In genomic region chr17:27519550-27519949, GRCh38 we compare ENCODE assay signal across 15 cellular contexts.
DNase-seq lines count a peak whose midpoint lies in the region; ATAC-seq, FAIRE-seq and TF ChIP-seq lines count a peak whose summit lies in the region.
"Had no signal": no experiment of that assay in that cellular context is flagged by ENCODE, and none has a peak within 500 bp of the region (broad histone marks: within the 10 kb centered on the region; RNA-seq: fewer than 3 reads in every experiment).

No MANE protein-coding gene starts in this region.

- no peak overlapping the region for H3K4me3 ChIP-seq in stomach
- H3K4me3 ChIP-seq: colonic mucosa had no signal

- intact Hi-C loops in stomach (cut with DNase I; ENCODE audit: low total_unique reads) = no loop called here

- TF ChIP-seq CTCF in GM10248 (IDR thresholded peaks at IDR 0.05; ENCODE audit: control extremely low read depth, extremely low read depth, low read depth, missing control alignments) = no peak
- TF ChIP-seq CTCF in stomach (IDR thresholded peaks at IDR 0.05) = no peak

- WGBS in stomach, 5 donors = 55 to 72% (median 68%) methylated on average over 4 of the region's 4 CpGs

- H3K27ac ChIP-seq in cingulate gyrus (ENCODE audit: low read depth, low read length) (peak overlapping the region; percentile 33), stomach (peak overlapping the region in 1 of 5 donors; percentile 25)
- H3K27ac ChIP-seq: colonic mucosa had no signal

- CTCF ChIA-PET in GM10248 (lab: Yijun Ruan, JAX) = interaction anchor here (0.9 to 5.6 kb wide), 10 partner anchors 8 to 283 kb away, joined by 3 to 24 read pairs (median 4); no protein-coding TSS in a partner anchor

- no peaks in the 10 kb centered on the region for H3K27me3 ChIP-seq in stomach
- H3K27me3 ChIP-seq: colonic mucosa had no signal

- FAIRE-seq in RCC 7860 (lab: Jason Lieb, UNC) = no peak
- FAIRE-seq: islet of Langerhans, urothelium cell line had no signal

- H3K4me1 ChIP-seq in stomach = peaks cover 3 to 46% (median 28%) of the 10 kb centered on the region in 4 donors
- H3K4me1 ChIP-seq: colonic mucosa had no signal

- H3K9me3 ChIP-seq in stomach = no peaks in the 10 kb centered on the region
- H3K9me3 ChIP-seq: colonic mucosa had no signal

- peak; percentile 54 for ATAC-seq in GM19035 (IDR thresholded peaks at IDR 0.05; ENCODE audit: unreplicated experiment)
- peak; percentile 75 for ATAC-seq in HG02870 (IDR thresholded peaks at IDR 0.05; ENCODE audit: unreplicated experiment)
- ATAC-seq in GM18909 (IDR thresholded peaks at IDR 0.05; ENCODE audit: poor library complexity, unreplicated experiment) = no peak
- ATAC-seq: naive thymus-derived CD4-positive, alpha-beta T cell had no signal

- POLR2A ChIA-PET in GM10248 (lab: Yijun Ruan, JAX) = interaction anchor here (0.9 kb wide), 1 partner anchor 62 kb away, joined by 8 read pairs; no protein-coding TSS in a partner anchor

- no peak for TF ChIP-seq EP300 in stomach (IDR thresholded peaks at IDR 0.05)

- peak; percentile 50 for DNase-seq in GM10248 (ENCODE audit: extremely low spot score)
- no peak for DNase-seq in ecto neural progenitor cell (ENCODE audit: low spot score)
- no peak for DNase-seq in RCC 7860 (ENCODE audit: low spot score)
- DNase-seq in stomach = no peak
- DNase-seq: activated CD4-positive, alpha-beta T cell treated with anti-CD3 and anti-CD28 coated beads, Interleukin-2, amount 50 U/mL, for 1 hour; colonic mucosa; DMS79 treated with DMSO at 0.1 percent for 48 hours; naive thymus-derived CD4-positive, alpha-beta T cell; NCI-H1436 treated with DMSO at 0.1 percent for 48 hours had no signal

- no peaks in the 10 kb centered on the region for H3K36me3 ChIP-seq in stomach
- H3K36me3 ChIP-seq: colonic mucosa had no signal

- no peak for TF ChIP-seq POLR2A in stomach (IDR thresholded peaks at IDR 0.05)
